10 cellular contexts compared by ENCODE assay signal in genomic region chr18:5058768-5059539, GRCh38.
DNase-seq lines count a peak whose midpoint lies in the region; ATAC-seq and TF ChIP-seq lines count a peak whose summit lies in the region.
"Had no signal": no experiment of that assay in that cellular context is flagged by ENCODE, and none has a peak within 500 bp of the region (broad histone marks: within the 10 kb centered on the region; RNA-seq: fewer than 3 reads in every experiment).

No MANE protein-coding gene starts in this region.

- peaks cover 0 to 8% of the 10 kb centered on the region in 2 donors for H3K27me3 Mint-ChIP-seq in CD4-positive, alpha-beta memory T cell
- H3K27me3 Mint-ChIP-seq in GM23338 (ENCODE audit: insufficient read depth, low read depth, poor library complexity): no peaks in the 10 kb centered on the region
- peaks cover 8% of the 10 kb centered on the region for H3K27me3 Mint-ChIP-seq in T-helper 1 cell treated with Interleukin-12 subunit alpha and Interleukin-12 subunit beta and Interleukin-4 antibody, amounts not matched to agents 30 μg/mL and 1 μg/mL, for 36 hours (ENCODE audit: low read depth)

- no peaks in the 10 kb centered on the region for H3K36me3 Mint-ChIP-seq in CD4-positive, alpha-beta memory T cell
- no peaks in the 10 kb centered on the region for H3K36me3 Mint-ChIP-seq in GM23338 (ENCODE audit: low read depth)
- no peaks in the 10 kb centered on the region for H3K36me3 Mint-ChIP-seq in T-helper 1 cell treated with Interleukin-12 subunit alpha and Interleukin-12 subunit beta and Interleukin-4 antibody, amounts not matched to agents 30 μg/mL and 1 μg/mL, for 36 hours (ENCODE audit: low read depth)

- TF ChIP-seq POLR2A in heart left ventricle (IDR thresholded peaks at IDR 0.05) (no peak), transverse colon (IDR thresholded peaks at IDR 0.05) (no peak)

- H3K4me3 ChIP-seq in CD4-positive, alpha-beta memory T cell (ENCODE audit: low read length in 2 of 2): no peak overlapping the region
- H3K4me3 ChIP-seq in GM23338 (no peak overlapping the region), heart left ventricle (no peak overlapping the region), transverse colon (no peak overlapping the region)
- H3K4me3 ChIP-seq: dorsolateral prefrontal cortex, psoas muscle had no signal

- H3K9me2 ChIP-seq in GM23338 (ENCODE audit: insufficient read depth): no peaks in the 10 kb centered on the region

- no peak overlapping the region for H3K4me2 ChIP-seq in GM23338

- no peak overlapping the region for H3K27ac ChIP-seq in CD4-positive, alpha-beta memory T cell (ENCODE audit: low read depth, low read length)
- H3K27ac ChIP-seq in GM23338 (ENCODE audit: low read depth) (no peak overlapping the region), heart left ventricle (peak overlapping the region in 7 of 12 donors; percentile 13 to 58 (median 48)), transverse colon (no peak overlapping the region)
- H3K27ac ChIP-seq: psoas muscle had no signal

- no peaks in the 10 kb centered on the region for H3K79me2 ChIP-seq in GM23338 (replicated peaks; ENCODE audit: insufficient read depth)

- H3K9me3 Mint-ChIP-seq in CD4-positive, alpha-beta memory T cell: peaks cover 0 to 5% (median 0%) of the 10 kb centered on the region in 8 donors
- no peaks in the 10 kb centered on the region for H3K9me3 Mint-ChIP-seq in GM23338
- H3K9me3 Mint-ChIP-seq in T-helper 1 cell treated with Interleukin-12 subunit alpha and Interleukin-12 subunit beta and Interleukin-4 antibody, amounts not matched to agents 30 μg/mL and 1 μg/mL, for 36 hours: no peaks in the 10 kb centered on the region

- intact Hi-C loops in CD4-positive, alpha-beta memory T cell (cut with micrococcal nuclease): no loop called here
- intact Hi-C loops in heart left ventricle (cut with DNase I): loop anchor here in 6 of 10 donors (5.0 to 10.0 kb wide), 3 partner anchors 952 to 957 kb away; no protein-coding TSS in a partner anchor
- intact Hi-C loops in transverse colon (cut with DNase I; ENCODE audit: low total_unique reads): no loop called here

- peak overlapping the region in 7 of 8 donors; percentile 41 to 78 (median 64) for H3K4me3 Mint-ChIP-seq in CD4-positive, alpha-beta memory T cell
- no peak overlapping the region for H3K4me3 Mint-ChIP-seq in GM23338
- H3K4me3 Mint-ChIP-seq in T-helper 1 cell treated with Interleukin-12 subunit alpha and Interleukin-12 subunit beta and Interleukin-4 antibody, amounts not matched to agents 30 μg/mL and 1 μg/mL, for 36 hours: peak overlapping the region; percentile 5

- H3K9me3 ChIP-seq in CD4-positive, alpha-beta memory T cell (ENCODE audit: control insufficient read depth in 1 of 2, low read length in 2 of 2): no peaks in the 10 kb centered on the region
- H3K9me3 ChIP-seq in heart left ventricle: peaks cover 0 to 8% (median 0%) of the 10 kb centered on the region in 12 donors
- no peaks in the 10 kb centered on the region for H3K9me3 ChIP-seq in transverse colon
- H3K9me3 ChIP-seq: psoas muscle had no signal

- H3K36me3 ChIP-seq in CD4-positive, alpha-beta memory T cell (ENCODE audit: insufficient read depth, low read length): no peaks in the 10 kb centered on the region
- H3K36me3 ChIP-seq in GM23338 (ENCODE audit: insufficient read depth) (no peaks in the 10 kb centered on the region), heart left ventricle (no peaks in the 10 kb centered on the region), transverse colon (no peaks in the 10 kb centered on the region)

- ATAC-seq in GM23338 (peak; percentile 59), heart left ventricle (peak; percentile 47 to 77 (median 72))

- TF ChIP-seq CTCF in GM23338 (conservative IDR thresholded peaks at IDR 0.05; ENCODE audit: low read depth in 2 of 2) (no peak), heart left ventricle (IDR thresholded peaks at IDR 0.05) (no peak), transverse colon (IDR thresholded peaks at IDR 0.05) (no peak)

- no peak for TF ChIP-seq EP300 in transverse colon (IDR thresholded peaks at IDR 0.05; ENCODE audit: low read depth)

- in situ Hi-C loops in transverse colon (cut with MboI; ENCODE audit: low pct_ligation_motif_present in 1 of 4, low pct_unique_long_range_greater_than_20kb in 1 of 4, low sequenced_read_pairs in 3 of 4): loop anchor here (10.0 to 25.0 kb wide), 3 partner anchors 803 to 954 kb away; no protein-coding TSS in a partner anchor

- POLR2A ChIA-PET in CD4-positive, alpha-beta memory T cell (lab: Charles Lee; ENCODE audit: partially characterized antibody): no interaction called here

- peaks cover 11% of the 10 kb centered on the region for H3K4me1 ChIP-seq in CD4-positive, alpha-beta memory T cell (ENCODE audit: insufficient read depth, low read length)
- H3K4me1 ChIP-seq in GM23338 (ENCODE audit: insufficient read depth) (no peaks in the 10 kb centered on the region), heart left ventricle (peaks cover 0 to 16% (median 0%) of the 10 kb centered on the region in 12 donors), transverse colon (no peaks in the 10 kb centered on the region)
- H3K4me1 ChIP-seq: psoas muscle had no signal

- peak; percentile 34 to 59 (median 50) for DNase-seq in CD4-positive, alpha-beta memory T cell
- DNase-seq in GM23338 (ENCODE audit: low spot score) (no peak), heart left ventricle (peak in 4 of 5 donors; percentile 24 to 51 (median 34)), transverse colon (no peak), NCI-H524 treated with DMSO at 0.1 percent for 48 hours (lab: John Stamatoyannopoulos, UW) (no peak), NCI-H2081 (lab: John Stamatoyannopoulos, UW) (no peak)
- no peak for DNase-seq in NK-92 treated with Interleukin-12 subunit alpha and Interleukin-12 subunit beta, amount 100 ng/mL, for 24 hours (lab: John Stamatoyannopoulos, UW)

- no peaks in the 10 kb centered on the region for H3F3A ChIP-seq in GM23338 (replicated peaks; ENCODE audit: low read depth)

- CTCF ChIA-PET in CD4-positive, alpha-beta memory T cell (lab: Charles Lee; ENCODE audit: partially characterized antibody): interaction anchor here (0.6 to 5.8 kb wide), 7 partner anchors 9 to 1287 kb away, joined by 3 to 56 read pairs (median 4); no protein-coding TSS in a partner anchor

- 34 to 42% (median 37%) methylated on average over 12 of the region's 12 CpGs for WGBS in heart left ventricle, 4 donors
- WGBS in transverse colon (ENCODE audit: low coverage in 1 of 2), 2 donors: 32 to 38% methylated on average over 11 to 12 of the region's 12 CpGs

- no peak overlapping the region; the same call in 1 of the 2 replicates for H2AFZ ChIP-seq in GM23338

- H4K20me1 ChIP-seq in GM23338 (replicated peaks; ENCODE audit: insufficient read depth): no peaks in the 10 kb centered on the region

- peaks cover 15 to 21% (median 18%) of the 10 kb centered on the region in 4 donors for H3K4me1 Mint-ChIP-seq in CD4-positive, alpha-beta memory T cell
- peaks cover 8% of the 10 kb centered on the region for H3K4me1 Mint-ChIP-seq in GM23338
- peaks cover 9% of the 10 kb centered on the region for H3K4me1 Mint-ChIP-seq in T-helper 1 cell treated with Interleukin-12 subunit alpha and Interleukin-12 subunit beta and Interleukin-4 antibody, amounts not matched to agents 30 μg/mL and 1 μg/mL, for 36 hours (ENCODE audit: low read depth)

- no peaks in the 10 kb centered on the region for H3K27me3 ChIP-seq in CD4-positive, alpha-beta memory T cell (ENCODE audit: insufficient read depth, low read length)
- H3K27me3 ChIP-seq in GM23338 (ENCODE audit: insufficient read depth) (no peaks in the 10 kb centered on the region), heart left ventricle (peaks cover 0 to 3% (median 0%) of the 10 kb centered on the region in 9 donors), transverse colon (no peaks in the 10 kb centered on the region)
- H3K27me3 ChIP-seq: dorsolateral prefrontal cortex had no signal

- peak overlapping the region in 5 of 7 donors; percentile 62 to 88 (median 85) for H3K27ac Mint-ChIP-seq in CD4-positive, alpha-beta memory T cell
- H3K27ac Mint-ChIP-seq in GM23338: no peak overlapping the region
- peak overlapping the region; percentile 37 for H3K27ac Mint-ChIP-seq in T-helper 1 cell treated with Interleukin-12 subunit alpha and Interleukin-12 subunit beta and Interleukin-4 antibody, amounts not matched to agents 30 μg/mL and 1 μg/mL, for 36 hours

Comparison
In these comparisons a context has a peak if more than half of its experiments do, and no peak if none do; other contexts are left out.
1. DNase-seq: peak in CD4-positive, alpha-beta memory T cell (5 of 5) and heart left ventricle (4 of 5); none in GM23338 (single experiment), transverse colon (single experiment), NCI-H524 treated with DMSO at 0.1 percent for 48 hours (single experiment), NK-92 treated with Interleukin-12 subunit alpha and Interleukin-12 subunit beta, amount 100 ng/mL, for 24 hours (single experiment) and NCI-H2081 (0 of 2).
2. H3K27ac ChIP-seq: peak in heart left ventricle (7 of 12); none in CD4-positive, alpha-beta memory T cell (single experiment), GM23338 (single experiment) and transverse colon (0 of 4).
3. intact Hi-C loops: an anchor here in heart left ventricle (5.0 to 10.0 kb wide); none called in CD4-positive, alpha-beta memory T cell and transverse colon.